Comparison of ENCODE assay signal across 11 cellular contexts in the genomic region with DNA sequence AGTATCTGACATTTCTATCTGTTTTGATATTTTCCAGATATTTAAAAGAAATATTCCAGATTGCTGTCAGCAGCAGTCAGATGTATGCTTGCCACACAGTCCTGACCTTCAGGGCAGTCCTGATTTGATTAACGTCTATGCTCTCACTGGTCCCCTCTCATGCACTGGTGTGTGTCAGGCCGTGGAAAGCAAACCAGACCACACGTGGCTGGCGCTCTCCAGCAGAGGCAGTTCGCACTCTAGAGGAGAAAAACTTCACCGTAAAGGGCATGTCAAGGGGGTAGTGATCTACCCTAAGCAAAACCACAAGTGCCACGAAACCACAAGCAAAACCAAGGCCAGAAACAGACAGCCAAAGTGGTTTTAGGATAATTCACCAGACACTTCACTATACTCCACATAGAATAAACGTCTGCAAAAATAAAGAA. TPM values are rescaled to one million over a fixed set of nuclear protein-coding genes. Genes with fewer than 3 reads are reported as not detected.
DNase-seq lines count a peak whose midpoint lies in the region; ATAC-seq lines count a peak whose summit lies in the region.
"Had no signal": no experiment of that assay in that cellular context is flagged by ENCODE, and none has a peak within 500 bp of the region (broad histone marks: within the 10 kb centered on the region; RNA-seq: fewer than 3 reads in every experiment).

No MANE protein-coding gene starts in this region.

- H3K27ac Mint-ChIP-seq in T-cell, result peak overlapping the region; percentile 18 to 36
- peak overlapping the region in 1 of 2 donors; percentile 70 for H3K27ac Mint-ChIP-seq in natural killer cell treated with Interleukin-12 subunit alpha and Interleukin-12 subunit beta and Interleukin-15 and Interleukin-18, amount 100 ng/mL, for 72 hours

- ATAC-seq in HG02678 (IDR thresholded peaks at IDR 0.05; ENCODE audit: unreplicated experiment) (peak; percentile 68), T-cell (replicated peaks in 1 of 4) (peak in 3 of 4 experiments; percentile 47 to 55 (median 51))
- ATAC-seq in natural killer cell treated with Interleukin-12 subunit alpha and Interleukin-12 subunit beta and Interleukin-15 and Interleukin-18, amount 100 ng/mL, for 72 hours, result peak; percentile 68 to 79

- CTCF ChIA-PET in T-cell (lab: Charles Lee), result no interaction called here

- H3K9me3 Mint-ChIP-seq in T-cell, result no peaks in the 10 kb centered on the region
- no peaks in the 10 kb centered on the region for H3K9me3 Mint-ChIP-seq in natural killer cell treated with Interleukin-12 subunit alpha and Interleukin-12 subunit beta and Interleukin-15 and Interleukin-18, amount 100 ng/mL, for 72 hours
- H3K9me3 Mint-ChIP-seq: central memory CD8-positive, alpha-beta T cell had no signal

- no peak overlapping the region for H3K4me3 Mint-ChIP-seq in T-cell
- H3K4me3 Mint-ChIP-seq in natural killer cell treated with Interleukin-12 subunit alpha and Interleukin-12 subunit beta and Interleukin-15 and Interleukin-18, amount 100 ng/mL, for 72 hours, result peak overlapping the region; percentile 30
- H3K4me3 Mint-ChIP-seq: central memory CD8-positive, alpha-beta T cell had no signal

- in situ Hi-C loops in ACHN (cut with HindIII; ENCODE audit: low pct_ligation_motif_present, low pct_unique_long_range_greater_than_20kb, low sequenced_read_pairs), result no loop called here

- peaks cover 67% of the 10 kb centered on the region for H3K36me3 Mint-ChIP-seq in T-cell
- peaks cover 10% of the 10 kb centered on the region for H3K36me3 Mint-ChIP-seq in natural killer cell treated with Interleukin-12 subunit alpha and Interleukin-12 subunit beta and Interleukin-15 and Interleukin-18, amount 100 ng/mL, for 72 hours

- POLR2A ChIA-PET in T-cell (lab: Charles Lee), result no interaction called here

- H3K4me1 Mint-ChIP-seq in T-cell, result peaks cover 42 to 53% (median 43%) of the 10 kb centered on the region in 3 donors
- H3K4me1 Mint-ChIP-seq in natural killer cell treated with Interleukin-12 subunit alpha and Interleukin-12 subunit beta and Interleukin-15 and Interleukin-18, amount 100 ng/mL, for 72 hours (ENCODE audit: low read depth in 2 of 2), result peaks cover 18 to 21% of the 10 kb centered on the region in 2 donors

- no peaks in the 10 kb centered on the region for H3K27me3 Mint-ChIP-seq in T-cell
- no peaks in the 10 kb centered on the region for H3K27me3 Mint-ChIP-seq in natural killer cell treated with Interleukin-12 subunit alpha and Interleukin-12 subunit beta and Interleukin-15 and Interleukin-18, amount 100 ng/mL, for 72 hours
- H3K27me3 Mint-ChIP-seq: central memory CD8-positive, alpha-beta T cell had no signal

- DNase-seq in activated CD4-positive, alpha-beta T cell treated with anti-CD3 and anti-CD28 coated beads, Interleukin-2, amount 50 U/mL, for 48 hours, result peak; percentile 16
- no peak for DNase-seq in activated CD4-positive, alpha-beta T cell treated with anti-CD3 and anti-CD28 coated beads, Interleukin-2, amount 50 U/mL, for 1 hour
- DNase-seq in T-cell (peak in 1 of 34 experiments; percentile 2), ACHN (no peak), cortex of kidney (lab: John Stamatoyannopoulos, UW) (no peak), inferior parietal cortex (ENCODE audit: extremely low spot score) (no peak)
- no peak for DNase-seq in natural killer cell treated with Interleukin-12 subunit alpha and Interleukin-12 subunit beta and Interleukin-15 and Interleukin-18, amount 100 ng/mL, for 72 hours (ENCODE audit: low spot score)
- DNase-seq: NCI-H446, WERI-Rb-1 had no signal

RNA-seq across cellular contexts. Expression of a gene that starts 26.5 kb away (rescaled TPM):
- 100 to 1,000 TPM; 104 to 129 (median 108) TPM for total RNA-seq in T-cell
- 10 to 100 TPM; 40.4 to 48.6 TPM for total RNA-seq in natural killer cell treated with Interleukin-12 subunit alpha and Interleukin-12 subunit beta and Interleukin-15 and Interleukin-18, amount 100 ng/mL, for 72 hours

Comparison
In these comparisons a context has a peak if more than half of its experiments do, and no peak if none do; other contexts are left out.
1. DNase-seq: peak in activated CD4-positive, alpha-beta T cell treated with anti-CD3 and anti-CD28 coated beads, Interleukin-2, amount 50 U/mL, for 48 hours (2 of 2); none in activated CD4-positive, alpha-beta T cell treated with anti-CD3 and anti-CD28 coated beads, Interleukin-2, amount 50 U/mL, for 1 hour (single experiment), natural killer cell treated with Interleukin-12 subunit alpha and Interleukin-12 subunit beta and Interleukin-15 and Interleukin-18, amount 100 ng/mL, for 72 hours (single experiment), ACHN (single experiment), cortex of kidney (single experiment) and inferior parietal cortex (single experiment).
2. Peak in every context shown above with its lines, with median percentiles within 50 percentile points of each other: ATAC-seq.